Comparison of ENCODE assay signal across 25 cellular contexts in the genomic region with DNA sequence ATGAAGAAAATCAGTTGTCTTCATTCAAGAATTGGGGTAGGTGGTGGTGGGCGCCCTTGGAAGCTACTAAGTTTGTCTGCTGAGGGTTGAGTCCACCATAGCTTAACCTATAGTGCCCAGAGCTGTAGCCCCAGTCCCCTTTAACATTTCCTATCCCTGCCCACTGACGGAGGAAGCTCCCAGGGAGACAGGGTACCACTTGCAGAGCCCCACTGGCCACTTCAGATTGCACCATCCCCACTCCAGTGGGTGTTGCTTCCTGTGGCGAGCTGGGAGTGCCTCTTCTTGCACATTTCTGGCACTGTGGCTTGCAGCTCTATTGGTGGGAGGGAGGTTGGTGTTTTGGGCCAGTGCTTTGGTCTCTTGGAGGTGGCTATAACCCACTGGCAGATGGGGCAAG. TPM values are rescaled to one million over a fixed set of nuclear protein-coding genes. Genes with fewer than 3 reads are reported as not detected.
DNase-seq lines count a peak whose midpoint lies in the region; ATAC-seq and TF ChIP-seq lines count a peak whose summit lies in the region.
"Had no signal": no experiment of that assay in that cellular context is flagged by ENCODE, and none has a peak within 500 bp of the region (broad histone marks: within the 10 kb centered on the region; RNA-seq: fewer than 3 reads in every experiment).

No MANE protein-coding gene starts in this region.

- H3K27me3 Mint-ChIP-seq in CD14-positive monocyte (ENCODE audit: low read depth in 3 of 3) (peaks cover 0 to 8% (median 6%) of the 10 kb centered on the region in 3 donors), T-helper 17 cell (no peaks in the 10 kb centered on the region)
- no peaks in the 10 kb centered on the region for H3K27me3 Mint-ChIP-seq in CD8-positive, alpha-beta memory T cell
- no peaks in the 10 kb centered on the region for H3K27me3 Mint-ChIP-seq in naive thymus-derived CD8-positive, alpha-beta T cell
- H3K27me3 Mint-ChIP-seq: activated naive CD8-positive, alpha-beta T cell treated with anti-CD3 and anti-CD28 coated beads for 36 hours; IgD-negative memory B cell had no signal

- no peak overlapping the region for H3K27ac ChIP-seq in CD8-positive, alpha-beta memory T cell (ENCODE audit: low read depth, low read length)
- no peak overlapping the region for H3K27ac ChIP-seq in transverse colon
- H3K27ac ChIP-seq: pancreas, right atrium auricular region, SJSA1, testis had no signal

- no peaks in the 10 kb centered on the region for H3K27me3 ChIP-seq in CD8-positive, alpha-beta memory T cell (ENCODE audit: insufficient read depth, low read length, poor library complexity, severe bottlenecking)
- H3K27me3 ChIP-seq in transverse colon = no peaks in the 10 kb centered on the region
- H3K27me3 ChIP-seq: heart left ventricle, MG63, pancreas, right atrium auricular region, testis had no signal

- no peak overlapping the region for H3K4me3 ChIP-seq in CD8-positive, alpha-beta memory T cell (ENCODE audit: low read length)
- H3K4me3 ChIP-seq in transverse colon = no peak overlapping the region
- H3K4me3 ChIP-seq: heart left ventricle, MG63, pancreas, right atrium auricular region, SJSA1, testis had no signal

- in situ Hi-C loops in transverse colon (cut with MboI; ENCODE audit: low pct_ligation_motif_present in 1 of 4, low pct_unique_long_range_greater_than_20kb in 1 of 4, low sequenced_read_pairs in 3 of 4) = no loop called here

- DNase-seq in CD14-positive monocyte (ENCODE audit: low spot score) = no peak
- DNase-seq in CD8-positive, alpha-beta memory T cell = no peak
- no peak for DNase-seq in T-helper 17 cell
- no peak for DNase-seq in naive thymus-derived CD8-positive, alpha-beta T cell
- no peak for DNase-seq in transverse colon
- DNase-seq in activated gamma-delta T cell treated with Interleukin-2 at 50 U/mL for 16 hours = no peak
- DNase-seq in NCI-H1105 (lab: John Stamatoyannopoulos, UW) = no peak
- DNase-seq: activated CD4-positive, alpha-beta T cell treated with anti-CD3 and anti-CD28 coated beads, Interleukin-2, amount 50 U/mL, for 4 hours; activated CD8-positive, alpha-beta memory T cell treated with anti-CD3 and anti-CD28 coated beads, Interleukin-2, amount 50 U/mL, for 4 hours; activated naive CD8-positive, alpha-beta T cell treated with anti-CD3 and anti-CD28 coated beads for 36 hours; left colon; mesendoderm; MG63; NCI-H187; NCI-H2171 treated with DMSO at 0.1 percent for 48 hours; NCI-H524 treated with DMSO at 0.1 percent for 48 hours; pancreas; stimulated activated CD4-positive, alpha-beta T cell treated with anti-CD3 and anti-CD28 coated beads, Interleukin-4, amount 100 ng/mL, for 4 hours; stimulated activated naive CD4-positive, alpha-beta T cell treated with Interleukin-2 at 50 U/mL for 16 hours; testis had no signal

- intact Hi-C loops in CD14-positive monocyte (cut with micrococcal nuclease) (loop anchor here in 1 of 2 donors (10.0 kb wide), 1 partner anchor 289 kb away; the partner anchor contains the start of gene SLC25A36), transverse colon (cut with DNase I; ENCODE audit: low total_unique reads) (loop anchor here (5.0 kb wide), 1 partner anchor 43 kb away; no protein-coding TSS in a partner anchor)

- H3K9me3 Mint-ChIP-seq in CD14-positive monocyte = no peaks in the 10 kb centered on the region
- H3K9me3 Mint-ChIP-seq in CD8-positive, alpha-beta memory T cell = no peaks in the 10 kb centered on the region
- no peaks in the 10 kb centered on the region for H3K9me3 Mint-ChIP-seq in naive thymus-derived CD8-positive, alpha-beta T cell
- H3K9me3 Mint-ChIP-seq: activated naive CD8-positive, alpha-beta T cell treated with anti-CD3 and anti-CD28 coated beads for 36 hours; IgD-negative memory B cell had no signal

- H3K36me3 Mint-ChIP-seq in CD14-positive monocyte (peaks cover 18 to 34% of the 10 kb centered on the region in 2 donors), T-helper 17 cell (ENCODE audit: low read depth) (peaks cover 8% of the 10 kb centered on the region)
- H3K36me3 Mint-ChIP-seq in CD8-positive, alpha-beta memory T cell = peaks cover 0 to 21% (median 11%) of the 10 kb centered on the region in 3 donors
- H3K36me3 Mint-ChIP-seq in naive thymus-derived CD8-positive, alpha-beta T cell = peaks cover 0 to 16% (median 6%) of the 10 kb centered on the region in 3 donors
- H3K36me3 Mint-ChIP-seq: IgD-negative memory B cell had no signal

- H3K4me3 Mint-ChIP-seq in CD14-positive monocyte (peak overlapping the region in 1 of 2 donors; percentile 65), T-helper 17 cell (no peak overlapping the region)
- peak overlapping the region in 4 of 7 donors; percentile 28 to 91 (median 58) for H3K4me3 Mint-ChIP-seq in CD8-positive, alpha-beta memory T cell
- peak overlapping the region in 5 of 10 donors; percentile 8 to 94 (median 89) for H3K4me3 Mint-ChIP-seq in naive thymus-derived CD8-positive, alpha-beta T cell
- H3K4me3 Mint-ChIP-seq: activated naive CD8-positive, alpha-beta T cell treated with anti-CD3 and anti-CD28 coated beads for 36 hours had no signal

- no peaks in the 10 kb centered on the region for H3K36me3 ChIP-seq in CD8-positive, alpha-beta memory T cell (ENCODE audit: insufficient read depth, low read length)
- H3K36me3 ChIP-seq in transverse colon = no peaks in the 10 kb centered on the region
- H3K36me3 ChIP-seq: pancreas, right atrium auricular region, SJSA1 had no signal

- peaks cover 59% of the 10 kb centered on the region for H3K4me1 ChIP-seq in CD8-positive, alpha-beta memory T cell (ENCODE audit: insufficient read depth, low read length)
- peaks cover 9 to 21% (median 14%) of the 10 kb centered on the region in 4 donors for H3K4me1 ChIP-seq in transverse colon

- 88% methylated on average over 3 of the region's 3 CpGs; no CpG with 5 or more reads in 1 of the 2 donors for WGBS in transverse colon (ENCODE audit: low coverage in 1 of 2), 2 donors

- CTCF ChIA-PET in CD8-positive, alpha-beta memory T cell (lab: Charles Lee) = interaction anchor here (1.6 kb wide), 1 partner anchor 45 kb away, joined by 4 read pairs; no protein-coding TSS in a partner anchor

- TF ChIP-seq EP300 in transverse colon (IDR thresholded peaks at IDR 0.05; ENCODE audit: low read depth) = no peak

- POLR2A ChIA-PET in CD8-positive, alpha-beta memory T cell (lab: Charles Lee) = no interaction called here
- POLR2A ChIA-PET in naive thymus-derived CD8-positive, alpha-beta T cell (lab: Charles Lee) = interaction anchor here (0.6 to 16.6 kb wide), 7 partner anchors 12 to 461 kb away, joined by 3 to 425 read pairs (median 8); no protein-coding TSS in a partner anchor

- peaks cover 54% of the 10 kb centered on the region for H3K4me1 Mint-ChIP-seq in CD14-positive monocyte
- H3K4me1 Mint-ChIP-seq in CD8-positive, alpha-beta memory T cell = peaks cover 61 to 78% (median 74%) of the 10 kb centered on the region in 3 donors
- H3K4me1 Mint-ChIP-seq in T-helper 17 cell = peaks cover 30% of the 10 kb centered on the region
- H3K4me1 Mint-ChIP-seq in naive thymus-derived CD8-positive, alpha-beta T cell = peaks cover 48 to 88% (median 80%) of the 10 kb centered on the region in 4 donors

- TF ChIP-seq POLR2A in transverse colon (IDR thresholded peaks at IDR 0.05) = no peak

- ATAC-seq in T-helper 17 cell = no peak
- ATAC-seq in naive thymus-derived CD8-positive, alpha-beta T cell = no peak
- ATAC-seq: HCT116, heart left ventricle, left colon, pancreas had no signal

- no peak for TF ChIP-seq CTCF in CD14-positive monocyte (IDR thresholded peaks at IDR 0.05)
- TF ChIP-seq CTCF in transverse colon (IDR thresholded peaks at IDR 0.05) = no peak

- no peaks in the 10 kb centered on the region for H3K9me3 ChIP-seq in CD8-positive, alpha-beta memory T cell (ENCODE audit: low read length)
- H3K9me3 ChIP-seq in T-helper 17 cell (ENCODE audit: control insufficient read depth, low read length, poor library complexity, severe bottlenecking) (no peaks in the 10 kb centered on the region), transverse colon (no peaks in the 10 kb centered on the region)
- H3K9me3 ChIP-seq: heart left ventricle, MG63, pancreas, right atrium auricular region, SJSA1, testis had no signal

- H3K27ac Mint-ChIP-seq in CD14-positive monocyte = peak overlapping the region in 4 of 7 donors; percentile 47 to 80 (median 64)
- peak overlapping the region in 3 of 8 donors; percentile 26 to 62 (median 26) for H3K27ac Mint-ChIP-seq in CD8-positive, alpha-beta memory T cell
- peak overlapping the region; percentile 84 for H3K27ac Mint-ChIP-seq in T-helper 17 cell
- peak overlapping the region in 9 of 10 donors; percentile 17 to 92 (median 55) for H3K27ac Mint-ChIP-seq in naive thymus-derived CD8-positive, alpha-beta T cell
- H3K27ac Mint-ChIP-seq: activated naive CD8-positive, alpha-beta T cell treated with anti-CD3 and anti-CD28 coated beads for 36 hours had no signal

RNA-seq across cellular contexts. Expression of gene PXYLP1, which starts 2.7 kb away (rescaled TPM):
- polyA plus RNA-seq in CD14-positive monocyte = 1 to 10 TPM; 4.1 to 5.8 TPM
- 1 to 10 TPM; 6.6 to 9.5 TPM for total RNA-seq in CD8-positive, alpha-beta memory T cell
- 7.6 TPM for polyA plus RNA-seq in CD8-positive, alpha-beta memory T cell
- total RNA-seq in T-helper 17 cell = 1 to 10 TPM; 6.1 to 9.0 TPM
- total RNA-seq in naive thymus-derived CD8-positive, alpha-beta T cell = 10 to 100 TPM; 34.4 to 36.9 TPM
- 10 to 100 TPM in 2 of 3 donors, 1 to 10 TPM in 1; 9.9 to 18.3 (median 16.9) TPM for polyA plus RNA-seq in naive thymus-derived CD8-positive, alpha-beta T cell
- 10 to 100 TPM; 11.5 to 27.7 (median 12.2) TPM for total RNA-seq in transverse colon
